Comparison of ENCODE assay signal across 8 cellular contexts in the genomic region with DNA sequence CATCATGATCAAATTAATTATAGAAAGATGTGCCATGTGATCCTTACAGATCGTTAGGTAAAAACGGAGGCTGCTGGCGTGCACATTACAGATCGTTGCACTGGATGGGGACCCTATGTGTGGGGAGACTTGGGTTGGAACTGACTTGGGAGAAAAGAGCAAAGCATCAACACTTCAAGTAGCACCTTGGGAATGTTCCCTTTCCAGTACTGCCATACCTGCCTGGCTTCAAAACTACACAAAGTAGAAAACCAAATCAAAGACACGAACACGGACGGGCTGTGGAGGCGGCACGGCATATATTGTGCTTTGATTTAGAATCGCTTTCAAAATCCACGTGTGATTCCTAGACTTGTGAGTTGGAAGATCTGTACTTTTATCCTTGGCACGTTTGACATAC. TPM values are rescaled to one million over a fixed set of nuclear protein-coding genes. Genes with fewer than 3 reads are reported as not detected.
DNase-seq lines count a peak whose midpoint lies in the region; ATAC-seq, FAIRE-seq and TF ChIP-seq lines count a peak whose summit lies in the region.

No MANE protein-coding gene starts in this region.

- DNase-seq in LNCaP clone FGC (ENCODE audit: low read depth) (no peak), chondrocyte (ENCODE audit: low spot score) (no peak), natural killer cell (no peak), RCC 7860 (ENCODE audit: low spot score) (no peak), COR-L47 (lab: John Stamatoyannopoulos, UW) (no peak)
- DNase-seq in activated CD4-positive, CD25-positive, alpha-beta regulatory T cell treated with anti-CD3 and anti-CD28 coated beads, Interleukin-2, amount 50 U/mL, for 72 hours: no peak
- DNase-seq in effector CD4-positive, alpha-beta T cell: no peak

- peaks cover 4% of the 10 kb centered on the region; the same call in 1 of the 2 replicates for H3K36me3 ChIP-seq in BLaER1

- H3K27me3 ChIP-seq in BLaER1: peaks cover 75% of the 10 kb centered on the region

- H3K4me2 ChIP-seq in BLaER1: peak overlapping the region; percentile 61

- no peak for ATAC-seq in natural killer cell

- FAIRE-seq in RCC 7860 (lab: Jason Lieb, UNC): no peak

- peak overlapping the region; percentile 71; the same call in 1 of the 2 replicates for H3K27ac ChIP-seq in BLaER1

- H3K4me3 ChIP-seq in BLaER1: peak overlapping the region; percentile 77
- peak overlapping the region; percentile 71 for H3K4me3 ChIP-seq in LNCaP clone FGC (ENCODE audit: low read depth, low read length)

- peaks cover 6% of the 10 kb centered on the region for H3K36me3 Mint-ChIP-seq in chondrocyte (ENCODE audit: low read depth)
- H3K36me3 Mint-ChIP-seq in natural killer cell: no peaks in the 10 kb centered on the region

- H3K9ac ChIP-seq in BLaER1: peak overlapping the region; percentile 80

- H4K20me1 ChIP-seq in BLaER1: 0 out of 2 replicates have a peak, but pooled peaks cover 14% of the 10 kb centered on the region

- no peaks in the 10 kb centered on the region for H3K9me3 ChIP-seq in BLaER1

- TF ChIP-seq CTCF in LNCaP clone FGC (IDR thresholded peaks at IDR 0.05; ENCODE audit: control insufficient read depth, extremely low read depth, insufficient read depth) (no peak), chondrocyte (IDR thresholded peaks at IDR 0.05) (no peak), natural killer cell (IDR thresholded peaks at IDR 0.05) (no peak)

- peaks cover 15% of the 10 kb centered on the region for H3K9me3 Mint-ChIP-seq in chondrocyte (ENCODE audit: low read depth)
- no peaks in the 10 kb centered on the region for H3K9me3 Mint-ChIP-seq in natural killer cell

- peak overlapping the region; percentile 92 for H3K27ac Mint-ChIP-seq in chondrocyte (ENCODE audit: unreplicated experiment)
- H3K27ac Mint-ChIP-seq in natural killer cell: peak overlapping the region; percentile 83 to 89

- H3K4me3 Mint-ChIP-seq in chondrocyte (ENCODE audit: unreplicated experiment): peak overlapping the region; percentile 77
- peak overlapping the region; percentile 85 for H3K4me3 Mint-ChIP-seq in natural killer cell

- intact Hi-C loops in natural killer cell (cut with micrococcal nuclease): loop anchor here (2.0 kb wide), 1 partner anchor 43 kb away; the partner anchor contains the start of gene FUNDC2

- H3K4me1 Mint-ChIP-seq in chondrocyte (ENCODE audit: low read depth) (peaks cover 31% of the 10 kb centered on the region), natural killer cell (peaks cover 12 to 31% of the 10 kb centered on the region in 2 donors)

- peaks cover 27% of the 10 kb centered on the region for H3K4me1 ChIP-seq in BLaER1

- H3K27me3 Mint-ChIP-seq in chondrocyte (ENCODE audit: low read depth) (no peaks in the 10 kb centered on the region), natural killer cell (ENCODE audit: low read depth in 2 of 2) (no peaks in the 10 kb centered on the region)

RNA-seq across cellular contexts. Expression of gene CMC4, which starts 0.9 kb away (rescaled TPM):
- total RNA-seq in chondrocyte (6.7 to 8.0 TPM (median 7.7 TPM) in 3 replicates), natural killer cell (1 to 10 TPM; 2.7 to 9.2 (median 5.2) TPM)

RNA-seq across cellular contexts. Expression of gene MTCP1, which starts 0.9 kb away (rescaled TPM):
- 13.5 to 20.7 TPM (median 18.6 TPM) in 3 replicates for total RNA-seq in chondrocyte
- total RNA-seq in natural killer cell: 10 to 100 TPM; 12.1 to 17.3 (median 14.0) TPM

RNA-seq across cellular contexts. Expression of gene BRCC3, which starts 1.3 kb away (rescaled TPM):
- 14.2 to 17.2 TPM (median 15.8 TPM) in 3 replicates for total RNA-seq in chondrocyte
- total RNA-seq in natural killer cell: 10 to 100 TPM; 15.0 to 20.8 (median 17.9) TPM

RNA-seq across cellular contexts. Expression of gene FUNDC2, which starts 43.4 kb away (rescaled TPM):
- total RNA-seq in chondrocyte: 36.9 to 51.7 TPM (median 44.2 TPM) in 3 replicates
- 10 to 100 TPM; 49.7 to 52.9 (median 52.1) TPM for total RNA-seq in natural killer cell

RNA-seq across cellular contexts. Expression of gene F8, which starts 47.5 kb away (rescaled TPM):
- total RNA-seq in chondrocyte (3.5 to 5.1 TPM (median 3.6 TPM) in 3 replicates), natural killer cell (1 to 10 TPM; 1.4 to 4.6 (median 2.8) TPM)
